Comparison of ENCODE assay signal across 1 cellular context in the genomic region with DNA sequence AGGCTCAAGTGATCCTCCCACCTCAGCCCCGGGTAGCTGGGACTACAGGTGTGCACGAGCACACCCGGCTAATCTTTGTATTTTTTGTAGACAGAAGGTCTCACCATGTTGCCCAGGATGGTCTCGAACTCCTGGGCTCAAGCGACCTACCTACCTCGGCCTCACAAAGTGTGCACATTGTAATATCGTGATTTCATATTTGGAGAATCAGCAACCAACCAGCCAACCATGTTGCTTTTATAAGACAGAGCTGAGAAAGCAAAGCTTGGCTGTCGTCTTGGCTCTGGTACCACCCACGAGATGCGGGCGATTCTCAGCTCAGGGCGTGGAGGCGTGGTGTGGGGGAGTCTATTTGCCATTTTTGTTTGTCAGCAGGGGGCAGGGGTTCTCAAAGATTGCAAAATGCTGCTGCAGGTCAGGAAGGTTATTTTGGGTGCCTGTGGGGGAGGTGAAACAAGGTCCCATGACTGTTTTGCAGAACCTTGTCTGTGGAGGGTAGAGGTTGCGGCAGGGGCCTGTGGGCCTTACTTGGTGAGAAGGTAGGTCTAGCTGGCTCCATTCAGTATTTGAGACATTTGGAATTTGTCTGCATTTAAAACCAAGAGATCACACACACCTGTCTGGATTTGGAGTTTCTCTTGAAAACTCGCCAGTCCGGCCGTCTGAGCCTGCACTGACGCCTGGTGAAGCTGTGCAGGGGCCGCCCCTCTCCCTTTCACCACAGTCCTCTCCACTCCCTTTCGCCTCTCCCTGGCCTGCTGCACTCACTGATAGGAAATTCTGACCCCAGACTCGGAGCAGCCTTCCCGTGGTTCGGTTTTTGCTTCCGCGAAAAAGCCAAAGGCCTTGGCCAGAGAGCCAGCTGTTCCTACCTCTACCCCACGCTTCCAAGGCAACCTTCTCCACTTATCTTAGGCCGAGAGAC.
A peak's percentile ranks its signal among the peaks of the same experiment; 100 is the strongest.
TF ChIP-seq lines count a peak whose summit lies in the region.

No MANE protein-coding gene starts in this region.

TF ChIP-seq in HepG2, 621 proteins besides CTCF, POLR2A, EP300 and RAD21 (continued from another document):
- TF ChIP-seq, protein P1, sequence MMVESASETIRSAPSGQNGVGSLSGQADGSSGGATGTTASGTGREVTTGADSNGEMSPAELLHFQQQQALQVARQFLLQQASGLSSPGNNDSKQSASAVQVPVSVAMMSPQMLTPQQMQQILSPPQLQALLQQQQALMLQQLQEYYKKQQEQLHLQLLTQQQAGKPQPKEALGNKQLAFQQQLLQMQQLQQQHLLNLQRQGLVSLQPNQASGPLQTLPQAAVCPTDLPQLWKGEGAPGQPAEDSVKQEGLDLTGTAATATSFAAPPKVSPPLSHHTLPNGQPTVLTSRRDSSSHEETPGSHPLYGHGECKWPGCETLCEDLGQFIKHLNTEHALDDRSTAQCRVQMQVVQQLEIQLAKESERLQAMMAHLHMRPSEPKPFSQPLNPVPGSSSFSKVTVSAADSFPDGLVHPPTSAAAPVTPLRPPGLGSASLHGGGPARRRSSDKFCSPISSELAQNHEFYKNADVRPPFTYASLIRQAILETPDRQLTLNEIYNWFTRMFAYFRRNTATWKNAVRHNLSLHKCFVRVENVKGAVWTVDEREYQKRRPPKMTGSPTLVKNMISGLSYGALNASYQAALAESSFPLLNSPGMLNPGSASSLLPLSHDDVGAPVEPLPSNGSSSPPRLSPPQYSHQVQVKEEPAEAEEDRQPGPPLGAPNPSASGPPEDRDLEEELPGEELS (CRISPR knock-in tag; IDR thresholded peaks at IDR 0.05), result peak; percentile 42; the same call in 1 of the 2 replicates
- TF ChIP-seq ATF7 (IDR thresholded peaks at IDR 0.05) (no peak), ATF7 (CRISPR knock-in tag; IDR thresholded peaks at IDR 0.05) (no peak), ZNF326 (CRISPR knock-in tag; IDR thresholded peaks at IDR 0.05; ENCODE audit: borderline replicate concordance) (no peak), RBM22 (optimal IDR thresholded peaks at IDR 0.05; ENCODE audit: low read length) (peak; percentile 73), RBM39 (IDR thresholded peaks at IDR 0.05; ENCODE audit: low read depth, low read length, poor library complexity, severe bottlenecking) (peak; percentile 54), CENPX (CRISPR knock-in tag; IDR thresholded peaks at IDR 0.05) (no peak), FOXJ3 (CRISPR knock-in tag; IDR thresholded peaks at IDR 0.05; ENCODE audit: borderline replicate concordance) (no peak), ZNF619 (CRISPR knock-in tag; IDR thresholded peaks at IDR 0.05) (no peak), IRX3 (CRISPR knock-in tag; IDR thresholded peaks at IDR 0.05; ENCODE audit: borderline replicate concordance, low read depth) (no peak), ZNF782 (CRISPR knock-in tag; IDR thresholded peaks at IDR 0.05; ENCODE audit: borderline replicate concordance) (no peak), AGO2 (optimal IDR thresholded peaks at IDR 0.05; ENCODE audit: low read depth, low read length) (peak; percentile 64), KLF11 (CRISPR knock-in tag; IDR thresholded peaks at IDR 0.05) (no peak), ZNF143 (CRISPR knock-in tag; IDR thresholded peaks at IDR 0.05) (no peak), SRY (CRISPR knock-in tag; IDR thresholded peaks at IDR 0.05) (no peak), MYC (CRISPR knock-in tag; IDR thresholded peaks at IDR 0.05; ENCODE audit: borderline replicate concordance) (no peak), LCORL (IDR thresholded peaks at IDR 0.05) (no peak), LCORL (CRISPR knock-in tag; IDR thresholded peaks at IDR 0.05) (no peak; the same call in 1 of the 2 replicates), AKNA (CRISPR knock-in tag; IDR thresholded peaks at IDR 0.05; ENCODE audit: borderline replicate concordance) (no peak), ZNF768 (CRISPR knock-in tag; IDR thresholded peaks at IDR 0.05) (peak; percentile 62; the same call in 1 of the 2 replicates), NKX3-1 (CRISPR knock-in tag; IDR thresholded peaks at IDR 0.05) (no peak), ELF4 (CRISPR knock-in tag; IDR thresholded peaks at IDR 0.05; ENCODE audit: borderline replicate concordance) (no peak)
- TF ChIP-seq, protein P2, sequence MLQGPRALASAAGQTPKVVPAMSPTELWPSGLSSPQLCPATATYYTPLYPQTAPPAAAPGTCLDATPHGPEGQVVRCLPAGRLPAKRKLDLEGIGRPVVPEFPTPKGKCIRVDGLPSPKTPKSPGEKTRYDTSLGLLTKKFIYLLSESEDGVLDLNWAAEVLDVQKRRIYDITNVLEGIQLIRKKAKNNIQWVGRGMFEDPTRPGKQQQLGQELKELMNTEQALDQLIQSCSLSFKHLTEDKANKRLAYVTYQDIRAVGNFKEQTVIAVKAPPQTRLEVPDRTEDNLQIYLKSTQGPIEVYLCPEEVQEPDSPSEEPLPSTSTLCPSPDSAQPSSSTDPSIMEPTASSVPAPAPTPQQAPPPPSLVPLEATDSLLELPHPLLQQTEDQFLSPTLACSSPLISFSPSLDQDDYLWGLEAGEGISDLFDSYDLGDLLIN (CRISPR knock-in tag; IDR thresholded peaks at IDR 0.05; ENCODE audit: borderline replicate concordance), result no peak
- TF ChIP-seq, protein P3, sequence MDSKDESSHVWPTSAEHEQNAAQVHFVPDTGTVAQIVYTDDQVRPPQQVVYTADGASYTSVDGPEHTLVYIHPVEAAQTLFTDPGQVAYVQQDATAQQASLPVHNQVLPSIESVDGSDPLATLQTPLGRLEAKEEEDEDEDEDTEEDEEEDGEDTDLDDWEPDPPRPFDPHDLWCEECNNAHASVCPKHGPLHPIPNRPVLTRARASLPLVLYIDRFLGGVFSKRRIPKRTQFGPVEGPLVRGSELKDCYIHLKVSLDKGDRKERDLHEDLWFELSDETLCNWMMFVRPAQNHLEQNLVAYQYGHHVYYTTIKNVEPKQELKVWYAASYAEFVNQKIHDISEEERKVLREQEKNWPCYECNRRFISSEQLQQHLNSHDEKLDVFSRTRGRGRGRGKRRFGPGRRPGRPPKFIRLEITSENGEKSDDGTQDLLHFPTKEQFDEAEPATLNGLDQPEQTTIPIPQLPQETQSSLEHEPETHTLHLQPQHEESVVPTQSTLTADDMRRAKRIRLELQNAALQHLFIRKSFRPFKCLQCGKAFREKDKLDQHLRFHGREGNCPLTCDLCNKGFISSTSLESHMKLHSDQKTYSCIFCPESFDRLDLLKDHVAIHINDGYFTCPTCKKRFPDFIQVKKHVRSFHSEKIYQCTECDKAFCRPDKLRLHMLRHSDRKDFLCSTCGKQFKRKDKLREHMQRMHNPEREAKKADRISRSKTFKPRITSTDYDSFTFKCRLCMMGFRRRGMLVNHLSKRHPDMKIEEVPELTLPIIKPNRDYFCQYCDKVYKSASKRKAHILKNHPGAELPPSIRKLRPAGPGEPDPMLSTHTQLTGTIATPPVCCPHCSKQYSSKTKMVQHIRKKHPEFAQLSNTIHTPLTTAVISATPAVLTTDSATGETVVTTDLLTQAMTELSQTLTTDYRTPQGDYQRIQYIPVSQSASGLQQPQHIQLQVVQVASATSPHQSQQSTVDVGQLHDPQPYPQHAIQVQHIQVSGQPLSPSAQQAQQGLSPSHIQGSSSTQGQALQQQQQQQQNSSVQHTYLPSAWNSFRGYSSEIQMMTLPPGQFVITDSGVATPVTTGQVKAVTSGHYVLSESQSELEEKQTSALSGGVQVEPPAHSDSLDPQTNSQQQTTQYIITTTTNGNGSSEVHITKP (CRISPR knock-in tag; IDR thresholded peaks at IDR 0.05; ENCODE audit: low read depth), result no peak
